ENCODE assay signal across 19 cellular contexts in genomic region chr10:119947325-119947724, GRCh38. TPM values are rescaled to one million over a fixed set of nuclear protein-coding genes. Genes with fewer than 3 reads are reported as not detected.
DNase-seq lines count a peak whose midpoint lies in the region; ATAC-seq and TF ChIP-seq lines count a peak whose summit lies in the region.
"Had no signal": no experiment of that assay in that cellular context is flagged by ENCODE, and none has a peak within 500 bp of the region (broad histone marks: within the 10 kb centered on the region; RNA-seq: fewer than 3 reads in every experiment).

No MANE protein-coding gene starts in this region.

- ATAC-seq in HG03439 (IDR thresholded peaks at IDR 0.05; ENCODE audit: unreplicated experiment) = no peak
- ATAC-seq: CD8-positive, alpha-beta T cell; Right ventricle myocardium inferior had no signal

- DNase-seq in AG10803 (ENCODE audit: low read depth) (peak; percentile 42), NAMALWA (ENCODE audit: low spot score) (peak; percentile 9), dermis blood vessel endothelial cell (peak; percentile 19), fibroblast of villous mesenchyme (ENCODE audit: low read depth) (peak; percentile 65), COLO829 (ENCODE audit: low spot score) (no peak), DMS79 (lab: John Stamatoyannopoulos, UW) (no peak)
- DNase-seq in stimulated activated CD4-positive, alpha-beta T cell treated with anti-CD3 and anti-CD28 coated beads, Interleukin-2, amount 100 ng/mL, for 48 hours = no peak
- DNase-seq: ACHN; CD8-positive, alpha-beta T cell; MG63; NCI-H1105; NCI-H1694; NCI-H2107; NCI-H226; NCI-H526 treated with DMSO at 0.1 percent for 48 hours; T-helper 1 cell had no signal

- H3K4me3 ChIP-seq in AG10803 (ENCODE audit: low read length) (no peak overlapping the region), fibroblast of villous mesenchyme (ENCODE audit: low read depth, low read length) (no peak overlapping the region)
- H3K4me3 ChIP-seq: MG63, SK-N-MC had no signal

- TF ChIP-seq CTCF in AG10803 (conservative IDR thresholded peaks at IDR 0.05; ENCODE audit: low read length) (no peak), fibroblast of villous mesenchyme (IDR thresholded peaks at IDR 0.05; ENCODE audit: insufficient read depth, low read depth, low read length) (no peak)

RNA-seq across cellular contexts. Expression of gene SEC23IP, which starts 54.8 kb away (rescaled TPM):
- total RNA-seq in dermis blood vessel endothelial cell (21.1 and 43.3 TPM in 2 replicates), fibroblast of villous mesenchyme (37.7 and 44.9 TPM in 2 replicates)

Comparison
In these comparisons a context has a peak if more than half of its experiments do, and no peak if none do; other contexts are left out.
1. DNase-seq: peak in AG10803 (single experiment), NAMALWA (single experiment), dermis blood vessel endothelial cell (single experiment) and fibroblast of villous mesenchyme (single experiment); none in COLO829 (single experiment), stimulated activated CD4-positive, alpha-beta T cell treated with anti-CD3 and anti-CD28 coated beads, Interleukin-2, amount 100 ng/mL, for 48 hours (0 of 2) and DMS79 (single experiment).